Comparison of ENCODE assay signal across 1 cellular context in the genomic region with DNA sequence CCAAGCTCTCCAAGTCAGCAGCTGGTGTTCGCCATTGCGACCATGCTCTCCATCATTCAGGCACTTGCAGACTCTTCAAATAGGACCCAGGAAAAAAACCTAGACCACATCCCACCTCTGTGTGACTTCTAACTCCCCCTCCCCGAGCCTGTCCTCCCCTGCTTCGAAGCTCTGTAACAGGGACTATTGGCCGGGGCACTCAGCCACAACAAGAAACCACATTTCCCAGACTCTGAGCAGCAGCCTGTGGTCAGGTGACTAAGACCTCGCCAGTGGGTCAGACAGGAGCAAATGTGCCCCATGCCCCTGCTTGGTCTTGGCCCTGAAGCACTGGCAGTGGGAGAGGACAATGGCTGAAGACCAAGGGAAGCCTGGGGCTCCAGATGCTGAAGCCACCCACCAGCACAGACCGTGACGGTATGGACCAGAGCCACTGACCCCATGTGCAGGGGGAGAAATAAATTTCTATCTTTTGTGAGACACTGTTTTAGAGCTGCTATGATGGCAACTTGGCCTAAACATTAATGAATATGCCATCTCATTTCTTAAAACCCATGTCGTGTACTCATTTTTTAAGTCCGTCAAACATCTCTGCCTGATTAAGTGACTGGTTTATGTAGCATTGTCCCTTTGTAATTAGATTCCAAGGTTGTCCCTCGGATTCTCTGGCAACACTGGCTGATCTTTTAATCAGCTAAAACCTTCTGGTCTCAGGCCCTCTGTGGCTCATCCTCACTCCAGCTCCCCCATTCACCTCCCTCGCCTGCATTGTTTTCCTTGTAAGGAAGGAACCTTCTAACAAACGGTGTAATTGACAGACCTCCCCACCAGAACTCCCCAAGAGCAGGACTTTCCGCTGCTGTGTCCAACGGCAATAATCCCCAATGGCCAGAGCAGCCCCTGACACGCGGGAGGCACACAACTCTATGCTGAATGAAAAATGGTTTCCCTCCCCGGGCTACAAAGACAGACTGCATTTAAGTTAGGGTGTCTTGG.
A peak's percentile ranks its signal among the peaks of the same experiment; 100 is the strongest.
TF ChIP-seq lines count a peak whose summit lies in the region.

No MANE protein-coding gene starts in this region.

TF ChIP-seq in GM12878, 131 proteins besides CTCF, POLR2A, EP300 and RAD21 (continued from another document and continues in another):
- TF ChIP-seq MXI1 (IDR thresholded peaks at IDR 0.05; ENCODE audit: low read depth, low read length): no peak
- TF ChIP-seq NFIC (IDR thresholded peaks at IDR 0.05; ENCODE audit: low read depth, low read length): no peak; the same call in 1 of the 2 replicates
- TF ChIP-seq MYB (IDR thresholded peaks at IDR 0.05; ENCODE audit: borderline replicate concordance, low read depth, low read length): no peak
- TF ChIP-seq, protein P1, sequence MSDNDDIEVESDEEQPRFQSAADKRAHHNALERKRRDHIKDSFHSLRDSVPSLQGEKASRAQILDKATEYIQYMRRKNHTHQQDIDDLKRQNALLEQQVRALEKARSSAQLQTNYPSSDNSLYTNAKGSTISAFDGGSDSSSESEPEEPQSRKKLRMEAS (IDR thresholded peaks at IDR 0.05; ENCODE audit: low read depth, low read length): no peak
- TF ChIP-seq RUNX3 (IDR thresholded peaks at IDR 0.05; ENCODE audit: low read length): peak; percentile 97
- TF ChIP-seq NR2C2 (IDR thresholded peaks at IDR 0.05; ENCODE audit: borderline replicate concordance, control insufficient read depth, insufficient read length, low read depth): no peak
- no peak for TF ChIP-seq TAF1 (IDR thresholded peaks at IDR 0.05; ENCODE audit: borderline replicate concordance, low read depth, low read length)
- no peak for TF ChIP-seq KAT2A (conservative IDR thresholded peaks at IDR 0.05; ENCODE audit: control insufficient read depth, low read depth, low read length)
- TF ChIP-seq ATF2 (IDR thresholded peaks at IDR 0.05; ENCODE audit: low read length): no peak
- TF ChIP-seq ZNF687 (IDR thresholded peaks at IDR 0.05): peak; percentile 63; the same call in 1 of the 2 replicates
- no peak for TF ChIP-seq BCL11A (IDR thresholded peaks at IDR 0.05; ENCODE audit: low read depth, low read length)
- TF ChIP-seq SKIL (IDR thresholded peaks at IDR 0.05; ENCODE audit: low read depth, poor library complexity, severe bottlenecking): peak; percentile 54
- TF ChIP-seq, protein P2, sequence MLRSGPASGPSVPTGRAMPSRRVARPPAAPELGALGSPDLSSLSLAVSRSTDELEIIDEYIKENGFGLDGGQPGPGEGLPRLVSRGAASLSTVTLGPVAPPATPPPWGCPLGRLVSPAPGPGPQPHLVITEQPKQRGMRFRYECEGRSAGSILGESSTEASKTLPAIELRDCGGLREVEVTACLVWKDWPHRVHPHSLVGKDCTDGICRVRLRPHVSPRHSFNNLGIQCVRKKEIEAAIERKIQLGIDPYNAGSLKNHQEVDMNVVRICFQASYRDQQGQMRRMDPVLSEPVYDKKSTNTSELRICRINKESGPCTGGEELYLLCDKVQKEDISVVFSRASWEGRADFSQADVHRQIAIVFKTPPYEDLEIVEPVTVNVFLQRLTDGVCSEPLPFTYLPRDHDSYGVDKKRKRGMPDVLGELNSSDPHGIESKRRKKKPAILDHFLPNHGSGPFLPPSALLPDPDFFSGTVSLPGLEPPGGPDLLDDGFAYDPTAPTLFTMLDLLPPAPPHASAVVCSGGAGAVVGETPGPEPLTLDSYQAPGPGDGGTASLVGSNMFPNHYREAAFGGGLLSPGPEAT (IDR thresholded peaks at IDR 0.05; ENCODE audit: low read depth): no peak
- no peak for TF ChIP-seq SREBF2 (IDR thresholded peaks at IDR 0.05; ENCODE audit: low read length)
- TF ChIP-seq NFXL1 (IDR thresholded peaks at IDR 0.05; ENCODE audit: borderline replicate concordance): no peak
- no peak for TF ChIP-seq SREBF1 (IDR thresholded peaks at IDR 0.05; ENCODE audit: low read length)
- no peak for TF ChIP-seq IRF3 (IDR thresholded peaks at IDR 0.05)
- TF ChIP-seq, protein P3, sequence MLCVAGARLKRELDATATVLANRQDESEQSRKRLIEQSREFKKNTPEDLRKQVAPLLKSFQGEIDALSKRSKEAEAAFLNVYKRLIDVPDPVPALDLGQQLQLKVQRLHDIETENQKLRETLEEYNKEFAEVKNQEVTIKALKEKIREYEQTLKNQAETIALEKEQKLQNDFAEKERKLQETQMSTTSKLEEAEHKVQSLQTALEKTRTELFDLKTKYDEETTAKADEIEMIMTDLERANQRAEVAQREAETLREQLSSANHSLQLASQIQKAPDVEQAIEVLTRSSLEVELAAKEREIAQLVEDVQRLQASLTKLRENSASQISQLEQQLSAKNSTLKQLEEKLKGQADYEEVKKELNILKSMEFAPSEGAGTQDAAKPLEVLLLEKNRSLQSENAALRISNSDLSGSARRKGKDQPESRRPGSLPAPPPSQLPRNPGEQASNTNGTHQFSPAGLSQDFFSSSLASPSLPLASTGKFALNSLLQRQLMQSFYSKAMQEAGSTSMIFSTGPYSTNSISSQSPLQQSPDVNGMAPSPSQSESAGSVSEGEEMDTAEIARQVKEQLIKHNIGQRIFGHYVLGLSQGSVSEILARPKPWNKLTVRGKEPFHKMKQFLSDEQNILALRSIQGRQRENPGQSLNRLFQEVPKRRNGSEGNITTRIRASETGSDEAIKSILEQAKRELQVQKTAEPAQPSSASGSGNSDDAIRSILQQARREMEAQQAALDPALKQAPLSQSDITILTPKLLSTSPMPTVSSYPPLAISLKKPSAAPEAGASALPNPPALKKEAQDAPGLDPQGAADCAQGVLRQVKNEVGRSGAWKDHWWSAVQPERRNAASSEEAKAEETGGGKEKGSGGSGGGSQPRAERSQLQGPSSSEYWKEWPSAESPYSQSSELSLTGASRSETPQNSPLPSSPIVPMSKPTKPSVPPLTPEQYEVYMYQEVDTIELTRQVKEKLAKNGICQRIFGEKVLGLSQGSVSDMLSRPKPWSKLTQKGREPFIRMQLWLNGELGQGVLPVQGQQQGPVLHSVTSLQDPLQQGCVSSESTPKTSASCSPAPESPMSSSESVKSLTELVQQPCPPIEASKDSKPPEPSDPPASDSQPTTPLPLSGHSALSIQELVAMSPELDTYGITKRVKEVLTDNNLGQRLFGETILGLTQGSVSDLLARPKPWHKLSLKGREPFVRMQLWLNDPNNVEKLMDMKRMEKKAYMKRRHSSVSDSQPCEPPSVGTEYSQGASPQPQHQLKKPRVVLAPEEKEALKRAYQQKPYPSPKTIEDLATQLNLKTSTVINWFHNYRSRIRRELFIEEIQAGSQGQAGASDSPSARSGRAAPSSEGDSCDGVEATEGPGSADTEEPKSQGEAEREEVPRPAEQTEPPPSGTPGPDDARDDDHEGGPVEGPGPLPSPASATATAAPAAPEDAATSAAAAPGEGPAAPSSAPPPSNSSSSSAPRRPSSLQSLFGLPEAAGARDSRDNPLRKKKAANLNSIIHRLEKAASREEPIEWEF (IDR thresholded peaks at IDR 0.05; ENCODE audit: insufficient replicate concordance, low read depth, low read length): no peak
- TF ChIP-seq CEBPB (IDR thresholded peaks at IDR 0.05; ENCODE audit: borderline replicate concordance in 1 of 2, low read depth in 2 of 2, low read length in 2 of 2): no peak
- 0 out of 2 replicates have a peak, but pooled peaks have one; percentile 12 for TF ChIP-seq JUNB (IDR thresholded peaks at IDR 0.05)
- TF ChIP-seq GATAD2B (conservative IDR thresholded peaks at IDR 0.05; ENCODE audit: low read depth): no peak; the same call in 1 of the 2 replicates
- TF ChIP-seq ZSCAN29 (IDR thresholded peaks at IDR 0.05): no peak
- TF ChIP-seq NR2C1 (IDR thresholded peaks at IDR 0.05): no peak
- 0 out of 2 replicates have a peak, but pooled peaks have one; percentile 23 for TF ChIP-seq MTA3 (IDR thresholded peaks at IDR 0.05; ENCODE audit: borderline replicate concordance, low read length)
- TF ChIP-seq SP1 (IDR thresholded peaks at IDR 0.05; ENCODE audit: low read depth, low read length): no peak
- TF ChIP-seq SIN3A (IDR thresholded peaks at IDR 0.05; ENCODE audit: low read depth, low read length): no peak
- 0 out of 2 replicates have a peak, but pooled peaks have one; percentile 33 for TF ChIP-seq IKZF1 (conservative IDR thresholded peaks at IDR 0.05)
- TF ChIP-seq, protein P4, sequence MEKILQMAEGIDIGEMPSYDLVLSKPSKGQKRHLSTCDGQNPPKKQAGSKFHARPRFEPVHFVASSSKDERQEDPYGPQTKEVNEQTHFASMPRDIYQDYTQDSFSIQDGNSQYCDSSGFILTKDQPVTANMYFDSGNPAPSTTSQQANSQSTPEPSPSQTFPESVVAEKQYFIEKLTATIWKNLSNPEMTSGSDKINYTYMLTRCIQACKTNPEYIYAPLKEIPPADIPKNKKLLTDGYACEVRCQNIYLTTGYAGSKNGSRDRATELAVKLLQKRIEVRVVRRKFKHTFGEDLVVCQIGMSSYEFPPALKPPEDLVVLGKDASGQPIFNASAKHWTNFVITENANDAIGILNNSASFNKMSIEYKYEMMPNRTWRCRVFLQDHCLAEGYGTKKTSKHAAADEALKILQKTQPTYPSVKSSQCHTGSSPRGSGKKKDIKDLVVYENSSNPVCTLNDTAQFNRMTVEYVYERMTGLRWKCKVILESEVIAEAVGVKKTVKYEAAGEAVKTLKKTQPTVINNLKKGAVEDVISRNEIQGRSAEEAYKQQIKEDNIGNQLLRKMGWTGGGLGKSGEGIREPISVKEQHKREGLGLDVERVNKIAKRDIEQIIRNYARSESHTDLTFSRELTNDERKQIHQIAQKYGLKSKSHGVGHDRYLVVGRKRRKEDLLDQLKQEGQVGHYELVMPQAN (conservative IDR thresholded peaks at IDR 0.05): no peak
